ENCODE assay signal across 8 cellular contexts in the genomic region with DNA sequence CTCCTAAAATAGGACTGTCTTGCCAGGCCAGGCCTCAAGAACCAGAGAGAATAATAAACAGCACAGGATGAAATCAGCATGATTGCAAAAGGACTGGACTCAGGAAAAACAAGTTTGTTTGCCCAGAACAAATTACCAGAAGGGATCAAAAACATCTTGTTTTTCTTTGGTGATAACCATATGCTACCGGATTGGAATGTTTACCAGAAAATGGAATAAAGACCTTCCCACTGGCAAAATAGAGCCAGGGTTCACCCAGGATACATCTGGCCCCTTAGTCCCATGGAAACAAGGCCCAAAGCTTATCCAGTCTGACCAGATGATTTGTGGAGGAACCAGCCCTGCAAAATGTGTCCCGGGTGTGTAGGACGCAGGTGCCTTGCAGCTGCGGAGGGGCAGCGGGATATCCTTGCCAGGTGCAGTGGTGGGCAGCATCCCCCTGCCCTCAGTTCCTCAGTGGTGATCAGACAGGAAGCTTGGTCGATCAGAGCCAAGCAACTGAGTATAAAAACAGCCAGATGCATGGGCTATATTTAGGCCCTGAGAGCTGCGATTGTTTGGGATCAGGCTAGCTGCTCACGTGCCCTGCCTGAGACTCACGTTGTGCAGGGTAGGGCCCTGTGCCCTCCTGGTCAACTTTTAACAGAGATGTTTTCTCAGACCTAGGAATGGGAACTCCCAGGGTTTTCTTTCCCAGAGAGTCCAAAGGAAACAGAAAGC. TPM values are rescaled to one million over a fixed set of nuclear protein-coding genes. Genes with fewer than 3 reads are reported as not detected.
A peak's percentile ranks its signal among the peaks of the same experiment; 100 is the strongest.
DNase-seq lines count a peak whose midpoint lies in the region; ATAC-seq and TF ChIP-seq lines count a peak whose summit lies in the region.

No MANE protein-coding gene starts in this region.

- ATAC-seq in left lung (peak; percentile 13), GM19351 (IDR thresholded peaks at IDR 0.05; ENCODE audit: unreplicated experiment) (no peak)

- peak overlapping the region; percentile 11 for H3K27ac ChIP-seq in HL-60 (replicated peaks)
- H3K27ac ChIP-seq in breast epithelium, result peak overlapping the region; percentile 90 to 99
- peak overlapping the region; percentile 73 to 79 for H3K27ac ChIP-seq in left lung
- peak overlapping the region; percentile 85 for H3K27ac ChIP-seq in stomach smooth muscle (ENCODE audit: low read length)

- TF ChIP-seq POLR2A in breast epithelium (IDR thresholded peaks at IDR 0.05) (no peak), erythroblast (IDR thresholded peaks at IDR 0.05; ENCODE audit: low read length) (no peak)

- intact Hi-C loops in breast epithelium (cut with DNase I; ENCODE audit: low total_unique reads) (no loop called here), left lung (cut with DNase I) (no loop called here)

- peak overlapping the region; percentile 21 to 37 for H3K9ac ChIP-seq in stomach smooth muscle (ENCODE audit: low read length in 2 of 2)

- H3K36me3 ChIP-seq in breast epithelium (no peaks in the 10 kb centered on the region), left lung (peaks cover 0 to 31% of the 10 kb centered on the region in 2 donors), stomach smooth muscle (ENCODE audit: control insufficient read depth in 2 of 2, insufficient read depth in 2 of 2, low read length in 2 of 2) (peaks cover 6 to 14% of the 10 kb centered on the region in 2 donors)

- no peak for DNase-seq in HL-60 (ENCODE audit: low read depth in 1 of 2, low spot score in 1 of 2)
- no peak for DNase-seq in breast epithelium (ENCODE audit: low spot score in 2 of 2)
- no peak for DNase-seq in left lung
- DNase-seq in erythroblast (lab: John Stamatoyannopoulos, UW), result no peak
- no peak for DNase-seq in NK-92 treated with Interleukin-12 subunit alpha and Interleukin-12 subunit beta, amount 100 ng/mL, for 24 hours (lab: John Stamatoyannopoulos, UW)
- DNase-seq in stimulated activated CD4-positive, alpha-beta T cell treated with anti-CD3 and anti-CD28 coated beads, Interleukin-4, amount 100 ng/mL, for 1 hour, result no peak

- H3K27me3 ChIP-seq in HL-60 (ENCODE audit: insufficient read depth, poor library complexity, severe bottlenecking) (no peaks in the 10 kb centered on the region), breast epithelium (no peaks in the 10 kb centered on the region), left lung (no peaks in the 10 kb centered on the region), stomach smooth muscle (ENCODE audit: control insufficient read depth in 1 of 2, insufficient read depth in 2 of 2, low read length in 2 of 2) (no peaks in the 10 kb centered on the region)

- TF ChIP-seq CTCF in HL-60 (IDR thresholded peaks at IDR 0.05; ENCODE audit: insufficient read depth, low read length) (no peak), breast epithelium (IDR thresholded peaks at IDR 0.05) (no peak), left lung (IDR thresholded peaks at IDR 0.05) (no peak)

- H3K4me1 ChIP-seq in breast epithelium (peaks cover 4 to 12% of the 10 kb centered on the region in 2 donors), left lung (peaks cover 9 to 62% of the 10 kb centered on the region in 2 donors), stomach smooth muscle (ENCODE audit: control insufficient read depth, insufficient read depth, low read length) (peaks cover 60% of the 10 kb centered on the region)

- H3K4me3 ChIP-seq in HL-60 (replicated peaks; ENCODE audit: insufficient read depth, low read length), result no peak overlapping the region
- peak overlapping the region in 1 of 3 donors; percentile 40 for H3K4me3 ChIP-seq in breast epithelium
- H3K4me3 ChIP-seq in left lung, result no peak overlapping the region
- H3K4me3 ChIP-seq in stomach smooth muscle (ENCODE audit: low read length in 2 of 2), result peak overlapping the region; percentile 1 to 47

- H3K9me3 ChIP-seq in breast epithelium (no peaks in the 10 kb centered on the region), left lung (no peaks in the 10 kb centered on the region), stomach smooth muscle (ENCODE audit: control insufficient read depth in 2 of 2, low read length in 2 of 2) (no peaks in the 10 kb centered on the region)

RNA-seq across cellular contexts. Expression of a gene that starts 4.6 kb away (rescaled TPM):
- total RNA-seq in breast epithelium (10 to 100 TPM; 32.0 to 54.1 (median 34.2) TPM), left lung (10 to 100 TPM; 19.3 to 24.0 TPM)

RNA-seq across cellular contexts. Expression of a gene that starts 17.5 kb away (rescaled TPM):
- total RNA-seq in breast epithelium (1,000 to 10,000 TPM in 1 of 3 donors, 100 to 1,000 TPM in 2; 139 to 2,057 (median 460) TPM), left lung (10 to 100 TPM; 25.4 to 33.9 TPM)

RNA-seq across cellular contexts. Expression of a gene that starts 36.5 kb away (rescaled TPM):
- total RNA-seq in breast epithelium (100 to 1,000 TPM in 1 of 3 donors, 10 to 100 TPM in 2; 18.7 to 364 (median 41.1) TPM), left lung (10 to 100 TPM; 52.2 to 54.7 TPM)

Comparison
In these comparisons a context has a peak if more than half of its experiments do, and no peak if none do; other contexts are left out.
1. H3K27ac ChIP-seq: peak in every context shown above with its lines; median percentile 94 in breast epithelium; 85 in stomach smooth muscle; 76 in left lung; 11 in HL-60.
2. H3K4me3 ChIP-seq: peak in stomach smooth muscle (2 of 2); none in HL-60 (single experiment) and left lung (0 of 2).
3. RNA of a gene that starts 17.5 kb away (total RNA-seq): 139 to 2,057 TPM in breast epithelium; 25.4 to 33.9 TPM in left lung; every median in the first group is over 4 times any median in the second.